Comparison of ENCODE assay signal across 11 cellular contexts in the genomic region with DNA sequence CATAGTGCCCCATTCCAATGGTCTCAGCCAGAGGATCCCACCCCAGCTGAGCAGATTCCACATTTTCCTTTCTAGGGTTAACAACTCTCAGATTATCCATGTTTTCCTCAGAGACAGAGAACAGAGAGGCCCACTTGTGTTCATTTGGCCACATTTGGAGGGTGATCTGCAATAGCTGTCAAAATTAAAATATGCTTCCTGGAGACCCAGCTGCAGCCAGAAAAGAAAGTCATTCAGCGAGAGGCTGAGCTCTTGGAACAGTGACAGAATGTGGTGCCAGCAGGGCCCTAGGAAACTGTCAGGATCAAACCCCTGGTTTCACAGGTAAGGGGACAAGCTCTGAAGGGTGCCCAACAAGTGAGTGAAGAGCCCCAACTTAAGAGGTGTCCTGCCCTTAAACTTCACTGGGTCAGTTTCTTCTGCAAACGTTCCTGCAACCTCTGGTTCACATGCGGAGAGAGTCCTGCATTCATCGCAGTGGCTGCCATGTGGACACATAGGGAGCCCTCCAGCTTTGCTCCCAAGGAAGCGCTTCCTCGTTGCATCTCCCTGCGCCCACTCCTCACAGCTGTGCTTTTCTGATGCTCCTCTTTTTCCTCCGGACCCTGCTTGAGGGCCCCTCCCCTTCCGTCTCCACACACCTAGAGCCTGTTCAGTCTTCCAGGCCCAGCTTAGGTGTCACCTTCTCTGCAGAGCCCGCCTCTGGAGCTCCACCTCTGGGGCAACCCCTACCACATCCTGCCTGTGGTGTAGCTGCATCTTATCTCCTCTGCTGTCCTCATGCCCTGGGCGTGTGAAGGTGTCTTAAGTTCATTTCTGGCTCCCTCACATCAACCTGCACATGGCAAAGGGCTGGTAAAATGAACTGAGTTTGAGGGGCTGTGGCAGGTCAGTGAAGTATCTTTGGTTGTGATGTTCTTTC. TPM values are rescaled to one million over a fixed set of nuclear protein-coding genes. Genes with fewer than 3 reads are reported as not detected.
A peak's percentile ranks its signal among the peaks of the same experiment; 100 is the strongest.
DNase-seq lines count a peak whose midpoint lies in the region; ATAC-seq and TF ChIP-seq lines count a peak whose summit lies in the region.
"Had no signal": no experiment of that assay in that cellular context is flagged by ENCODE, and none has a peak within 500 bp of the region (broad histone marks: within the 10 kb centered on the region; RNA-seq: fewer than 3 reads in every experiment).

No MANE protein-coding gene starts in this region.

- H3K4me3 Mint-ChIP-seq in activated naive CD8-positive, alpha-beta T cell treated with anti-CD3 and anti-CD28 coated beads, Interleukin-2, amount 50 U/mL, for 24 hours: peak overlapping the region; percentile 22

- no peaks in the 10 kb centered on the region for H3K36me3 ChIP-seq in body of pancreas (replicated peaks in 1 of 2; ENCODE audit: insufficient read depth in 1 of 2, low read depth in 2 of 2)

- no peaks in the 10 kb centered on the region for H3K9me3 Mint-ChIP-seq in activated naive CD8-positive, alpha-beta T cell treated with anti-CD3 and anti-CD28 coated beads, Interleukin-2, amount 50 U/mL, for 24 hours

- TF ChIP-seq POLR2A in body of pancreas (IDR thresholded peaks at IDR 0.05): no peak

- H3K4me1 ChIP-seq in body of pancreas: no peaks in the 10 kb centered on the region

- intact Hi-C loops in body of pancreas (cut with DNase I): no loop called here

- H3K27ac ChIP-seq in body of pancreas: no peak overlapping the region

- H3K9me3 ChIP-seq in body of pancreas: no peaks in the 10 kb centered on the region

- 66 to 74% methylated on average over 11 of the region's 11 CpGs for WGBS in body of pancreas, 2 donors

- peak overlapping the region; percentile 77 for H3K27ac Mint-ChIP-seq in activated naive CD8-positive, alpha-beta T cell treated with anti-CD3 and anti-CD28 coated beads, Interleukin-2, amount 50 U/mL, for 24 hours

- H3K4me1 Mint-ChIP-seq in activated naive CD8-positive, alpha-beta T cell treated with anti-CD3 and anti-CD28 coated beads, Interleukin-2, amount 50 U/mL, for 24 hours: peaks cover 70% of the 10 kb centered on the region

- ATAC-seq in GM18511 (IDR thresholded peaks at IDR 0.05; ENCODE audit: unreplicated experiment): peak; percentile 58
- ATAC-seq in activated naive CD8-positive, alpha-beta T cell treated with anti-CD3 and anti-CD28 coated beads, Interleukin-2, amount 50 U/mL, for 24 hours: peak; percentile 99
- no peak for ATAC-seq in HG02759 (IDR thresholded peaks at IDR 0.05; ENCODE audit: unreplicated experiment)
- ATAC-seq in body of pancreas: no peak
- ATAC-seq: HCT116 had no signal

- H3K27me3 ChIP-seq in body of pancreas: no peaks in the 10 kb centered on the region

- no peak for TF ChIP-seq CTCF in body of pancreas (IDR thresholded peaks at IDR 0.05)

- peaks cover 4% of the 10 kb centered on the region for H3K36me3 Mint-ChIP-seq in activated naive CD8-positive, alpha-beta T cell treated with anti-CD3 and anti-CD28 coated beads, Interleukin-2, amount 50 U/mL, for 24 hours (ENCODE audit: low read depth)

- DNase-seq in activated CD4-positive, CD25-positive, alpha-beta regulatory T cell treated with anti-CD3 and anti-CD28 coated beads, Interleukin-2, amount 50 U/mL, for 16 hours (ENCODE audit: low read depth, low spot score): peak; percentile 71
- peak; percentile 77 for DNase-seq in activated naive CD8-positive, alpha-beta T cell treated with anti-CD3 and anti-CD28 coated beads, Interleukin-2, amount 50 U/mL, for 24 hours
- DNase-seq in stimulated activated CD4-positive, alpha-beta T cell treated with anti-CD3 and anti-CD28 coated beads, Interleukin-2, amount 100 ng/mL, for 48 hours: peak; percentile 59
- DNase-seq in DMS53 treated with DMSO at 0.1 percent for 48 hours (lab: John Stamatoyannopoulos, UW; ENCODE audit: unreplicated experiment) (no peak), dedifferentiated amniotic fluid mesenchymal stem cell (ENCODE audit: extremely low spot score) (no peak), body of pancreas (no peak)

- H3K4me3 ChIP-seq in body of pancreas: no peak overlapping the region

- no peaks in the 10 kb centered on the region for H3K27me3 Mint-ChIP-seq in activated naive CD8-positive, alpha-beta T cell treated with anti-CD3 and anti-CD28 coated beads, Interleukin-2, amount 50 U/mL, for 24 hours

RNA-seq across cellular contexts. Expression of gene UCP3, which starts 3.9 kb away (rescaled TPM):
- total RNA-seq in body of pancreas: 1 to 10 TPM; 1.6 to 2.3 TPM

RNA-seq across cellular contexts. Expression of gene UCP2, which starts 22.3 kb away (rescaled TPM):
- total RNA-seq in body of pancreas: 10 to 100 TPM; 10.9 to 17.1 TPM

RNA-seq across cellular contexts. Expression of gene DNAJB13, which starts 54.1 kb away (rescaled TPM):
- under 1 TPM in 1 of 2 donors, not detected in 1; 0.78 TPM for total RNA-seq in body of pancreas
- total RNA-seq: dermis microvascular lymphatic vessel endothelial cell, lung microvascular endothelial cell had no signal

Comparison
In these comparisons a context has a peak if more than half of its experiments do, and no peak if none do; other contexts are left out.
1. ATAC-seq: peak in GM18511 (single experiment) and activated naive CD8-positive, alpha-beta T cell treated with anti-CD3 and anti-CD28 coated beads, Interleukin-2, amount 50 U/mL, for 24 hours (single experiment); none in HG02759 (single experiment) and body of pancreas (single experiment).
2. DNase-seq: peak in activated CD4-positive, CD25-positive, alpha-beta regulatory T cell treated with anti-CD3 and anti-CD28 coated beads, Interleukin-2, amount 50 U/mL, for 16 hours (single experiment), activated naive CD8-positive, alpha-beta T cell treated with anti-CD3 and anti-CD28 coated beads, Interleukin-2, amount 50 U/mL, for 24 hours (single experiment) and stimulated activated CD4-positive, alpha-beta T cell treated with anti-CD3 and anti-CD28 coated beads, Interleukin-2, amount 100 ng/mL, for 48 hours (2 of 2); none in DMS53 treated with DMSO at 0.1 percent for 48 hours (single experiment), dedifferentiated amniotic fluid mesenchymal stem cell (single experiment) and body of pancreas (0 of 4).